Comparison of ENCODE assay signal across 1 cellular context in the genomic region with DNA sequence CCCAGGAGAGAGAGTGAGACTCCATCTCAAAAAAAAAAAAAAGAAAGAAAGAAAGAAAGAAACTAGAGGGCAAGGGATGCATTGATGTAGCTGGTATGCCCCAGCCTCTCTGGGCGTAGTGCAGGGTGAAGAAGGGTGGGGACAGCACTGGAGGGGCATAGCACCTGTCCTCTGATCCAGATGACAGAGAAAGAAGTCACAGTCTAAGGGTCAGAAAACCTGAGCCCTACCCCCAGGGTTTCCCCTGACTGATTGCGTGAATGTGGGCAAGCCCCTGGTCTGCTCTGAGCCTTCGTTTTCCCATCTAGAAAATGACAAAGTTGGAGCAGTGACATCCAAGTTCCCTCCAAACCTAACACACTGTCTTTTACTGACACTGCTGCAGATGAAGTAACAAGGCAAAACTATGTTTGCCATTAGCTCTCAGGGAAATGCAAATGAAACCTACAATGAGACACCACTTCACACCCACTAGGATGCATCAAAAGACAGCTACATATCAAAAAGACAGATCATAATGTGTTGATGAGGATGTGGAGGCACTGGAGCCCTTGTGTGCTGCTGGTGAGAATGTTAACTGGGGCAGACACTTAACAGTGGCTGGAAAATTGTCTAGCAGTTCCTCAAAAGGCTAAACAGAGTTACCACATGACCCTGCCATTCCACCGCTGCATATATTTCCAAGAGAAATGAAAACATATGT.
TF ChIP-seq lines count a peak whose summit lies in the region.

No MANE protein-coding gene starts in this region.

TF ChIP-seq in GM23338, 12 proteins besides CTCF, POLR2A, EP300 and RAD21 (continued from another document):
- TF ChIP-seq, protein P1, sequence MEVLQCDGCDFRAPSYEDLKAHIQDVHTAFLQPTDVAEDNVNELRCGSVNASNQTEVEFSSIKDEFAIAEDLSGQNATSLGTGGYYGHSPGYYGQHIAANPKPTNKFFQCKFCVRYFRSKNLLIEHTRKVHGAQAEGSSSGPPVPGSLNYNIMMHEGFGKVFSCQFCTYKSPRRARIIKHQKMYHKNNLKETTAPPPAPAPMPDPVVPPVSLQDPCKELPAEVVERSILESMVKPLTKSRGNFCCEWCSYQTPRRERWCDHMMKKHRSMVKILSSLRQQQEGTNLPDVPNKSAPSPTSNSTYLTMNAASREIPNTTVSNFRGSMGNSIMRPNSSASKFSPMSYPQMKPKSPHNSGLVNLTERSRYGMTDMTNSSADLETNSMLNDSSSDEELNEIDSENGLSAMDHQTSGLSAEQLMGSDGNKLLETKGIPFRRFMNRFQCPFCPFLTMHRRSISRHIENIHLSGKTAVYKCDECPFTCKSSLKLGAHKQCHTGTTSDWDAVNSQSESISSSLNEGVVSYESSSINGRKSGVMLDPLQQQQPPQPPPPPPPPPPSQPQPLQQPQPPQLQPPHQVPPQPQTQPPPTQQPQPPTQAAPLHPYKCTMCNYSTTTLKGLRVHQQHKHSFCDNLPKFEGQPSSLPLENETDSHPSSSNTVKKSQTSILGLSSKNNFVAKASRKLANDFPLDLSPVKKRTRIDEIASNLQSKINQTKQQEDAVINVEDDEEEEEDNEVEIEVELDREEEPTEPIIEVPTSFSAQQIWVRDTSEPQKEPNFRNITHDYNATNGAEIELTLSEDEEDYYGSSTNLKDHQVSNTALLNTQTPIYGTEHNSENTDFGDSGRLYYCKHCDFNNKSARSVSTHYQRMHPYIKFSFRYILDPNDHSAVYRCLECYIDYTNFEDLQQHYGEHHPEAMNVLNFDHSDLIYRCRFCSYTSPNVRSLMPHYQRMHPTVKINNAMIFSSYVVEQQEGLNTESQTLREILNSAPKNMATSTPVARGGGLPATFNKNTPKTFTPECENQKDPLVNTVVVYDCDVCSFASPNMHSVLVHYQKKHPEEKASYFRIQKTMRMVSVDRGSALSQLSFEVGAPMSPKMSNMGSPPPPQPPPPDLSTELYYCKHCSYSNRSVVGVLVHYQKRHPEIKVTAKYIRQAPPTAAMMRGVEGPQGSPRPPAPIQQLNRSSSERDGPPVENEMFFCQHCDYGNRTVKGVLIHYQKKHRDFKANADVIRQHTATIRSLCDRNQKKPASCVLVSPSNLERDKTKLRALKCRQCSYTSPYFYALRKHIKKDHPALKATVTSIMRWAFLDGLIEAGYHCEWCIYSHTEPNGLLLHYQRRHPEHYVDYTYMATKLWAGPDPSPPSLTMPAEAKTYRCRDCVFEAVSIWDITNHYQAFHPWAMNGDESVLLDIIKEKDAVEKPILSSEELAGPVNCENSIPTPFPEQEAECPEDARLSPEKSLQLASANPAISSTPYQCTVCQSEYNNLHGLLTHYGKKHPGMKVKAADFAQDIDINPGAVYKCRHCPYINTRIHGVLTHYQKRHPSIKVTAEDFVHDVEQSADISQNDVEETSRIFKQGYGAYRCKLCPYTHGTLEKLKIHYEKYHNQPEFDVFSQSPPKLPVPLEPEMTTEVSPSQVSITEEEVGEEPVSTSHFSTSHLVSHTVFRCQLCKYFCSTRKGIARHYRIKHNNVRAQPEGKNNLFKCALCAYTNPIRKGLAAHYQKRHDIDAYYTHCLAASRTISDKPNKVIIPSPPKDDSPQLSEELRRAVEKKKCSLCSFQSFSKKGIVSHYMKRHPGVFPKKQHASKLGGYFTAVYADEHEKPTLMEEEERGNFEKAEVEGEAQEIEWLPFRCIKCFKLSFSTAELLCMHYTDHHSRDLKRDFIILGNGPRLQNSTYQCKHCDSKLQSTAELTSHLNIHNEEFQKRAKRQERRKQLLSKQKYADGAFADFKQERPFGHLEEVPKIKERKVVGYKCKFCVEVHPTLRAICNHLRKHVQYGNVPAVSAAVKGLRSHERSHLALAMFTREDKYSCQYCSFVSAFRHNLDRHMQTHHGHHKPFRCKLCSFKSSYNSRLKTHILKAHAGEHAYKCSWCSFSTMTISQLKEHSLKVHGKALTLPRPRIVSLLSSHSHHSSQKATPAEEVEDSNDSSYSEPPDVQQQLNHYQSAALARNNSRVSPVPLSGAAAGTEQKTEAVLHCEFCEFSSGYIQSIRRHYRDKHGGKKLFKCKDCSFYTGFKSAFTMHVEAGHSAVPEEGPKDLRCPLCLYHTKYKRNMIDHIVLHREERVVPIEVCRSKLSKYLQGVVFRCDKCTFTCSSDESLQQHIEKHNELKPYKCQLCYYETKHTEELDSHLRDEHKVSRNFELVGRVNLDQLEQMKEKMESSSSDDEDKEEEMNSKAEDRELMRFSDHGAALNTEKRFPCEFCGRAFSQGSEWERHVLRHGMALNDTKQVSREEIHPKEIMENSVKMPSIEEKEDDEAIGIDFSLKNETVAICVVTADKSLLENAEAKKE (CRISPR knock-in tag; IDR thresholded peaks at IDR 0.05): no peak
- TF ChIP-seq NANOG (IDR thresholded peaks at IDR 0.05; ENCODE audit: borderline replicate concordance): no peak
- TF ChIP-seq, protein P2, sequence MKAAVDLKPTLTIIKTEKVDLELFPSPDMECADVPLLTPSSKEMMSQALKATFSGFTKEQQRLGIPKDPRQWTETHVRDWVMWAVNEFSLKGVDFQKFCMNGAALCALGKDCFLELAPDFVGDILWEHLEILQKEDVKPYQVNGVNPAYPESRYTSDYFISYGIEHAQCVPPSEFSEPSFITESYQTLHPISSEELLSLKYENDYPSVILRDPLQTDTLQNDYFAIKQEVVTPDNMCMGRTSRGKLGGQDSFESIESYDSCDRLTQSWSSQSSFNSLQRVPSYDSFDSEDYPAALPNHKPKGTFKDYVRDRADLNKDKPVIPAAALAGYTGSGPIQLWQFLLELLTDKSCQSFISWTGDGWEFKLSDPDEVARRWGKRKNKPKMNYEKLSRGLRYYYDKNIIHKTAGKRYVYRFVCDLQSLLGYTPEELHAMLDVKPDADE (IDR thresholded peaks at IDR 0.05): no peak
- no peak for TF ChIP-seq EZH2 (IDR thresholded peaks at IDR 0.05; ENCODE audit: low read depth, unreplicated experiment)
- no peak for TF ChIP-seq STAT1 (IDR thresholded peaks at IDR 0.05; ENCODE audit: unreplicated experiment)
- no peak for TF ChIP-seq CREB1 (CRISPR knock-in tag; IDR thresholded peaks at IDR 0.05; ENCODE audit: low read depth)
- TF ChIP-seq, protein P3, sequence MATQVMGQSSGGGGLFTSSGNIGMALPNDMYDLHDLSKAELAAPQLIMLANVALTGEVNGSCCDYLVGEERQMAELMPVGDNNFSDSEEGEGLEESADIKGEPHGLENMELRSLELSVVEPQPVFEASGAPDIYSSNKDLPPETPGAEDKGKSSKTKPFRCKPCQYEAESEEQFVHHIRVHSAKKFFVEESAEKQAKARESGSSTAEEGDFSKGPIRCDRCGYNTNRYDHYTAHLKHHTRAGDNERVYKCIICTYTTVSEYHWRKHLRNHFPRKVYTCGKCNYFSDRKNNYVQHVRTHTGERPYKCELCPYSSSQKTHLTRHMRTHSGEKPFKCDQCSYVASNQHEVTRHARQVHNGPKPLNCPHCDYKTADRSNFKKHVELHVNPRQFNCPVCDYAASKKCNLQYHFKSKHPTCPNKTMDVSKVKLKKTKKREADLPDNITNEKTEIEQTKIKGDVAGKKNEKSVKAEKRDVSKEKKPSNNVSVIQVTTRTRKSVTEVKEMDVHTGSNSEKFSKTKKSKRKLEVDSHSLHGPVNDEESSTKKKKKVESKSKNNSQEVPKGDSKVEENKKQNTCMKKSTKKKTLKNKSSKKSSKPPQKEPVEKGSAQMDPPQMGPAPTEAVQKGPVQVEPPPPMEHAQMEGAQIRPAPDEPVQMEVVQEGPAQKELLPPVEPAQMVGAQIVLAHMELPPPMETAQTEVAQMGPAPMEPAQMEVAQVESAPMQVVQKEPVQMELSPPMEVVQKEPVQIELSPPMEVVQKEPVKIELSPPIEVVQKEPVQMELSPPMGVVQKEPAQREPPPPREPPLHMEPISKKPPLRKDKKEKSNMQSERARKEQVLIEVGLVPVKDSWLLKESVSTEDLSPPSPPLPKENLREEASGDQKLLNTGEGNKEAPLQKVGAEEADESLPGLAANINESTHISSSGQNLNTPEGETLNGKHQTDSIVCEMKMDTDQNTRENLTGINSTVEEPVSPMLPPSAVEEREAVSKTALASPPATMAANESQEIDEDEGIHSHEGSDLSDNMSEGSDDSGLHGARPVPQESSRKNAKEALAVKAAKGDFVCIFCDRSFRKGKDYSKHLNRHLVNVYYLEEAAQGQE (IDR thresholded peaks at IDR 0.05; ENCODE audit: unreplicated experiment): no peak
- no peak for TF ChIP-seq POLR2AphosphoS5 (IDR thresholded peaks at IDR 0.05; ENCODE audit: low read depth)
- TF ChIP-seq ZNF331 (CRISPR knock-in tag; IDR thresholded peaks at IDR 0.05; ENCODE audit: low read depth): no peak
- no peak for TF ChIP-seq EZH2phosphoT487 (IDR thresholded peaks at IDR 0.05; ENCODE audit: unreplicated experiment)
- TF ChIP-seq ZNF114 (CRISPR knock-in tag; IDR thresholded peaks at IDR 0.05): no peak
